8 cellular contexts compared by ENCODE assay signal in the genomic region with DNA sequence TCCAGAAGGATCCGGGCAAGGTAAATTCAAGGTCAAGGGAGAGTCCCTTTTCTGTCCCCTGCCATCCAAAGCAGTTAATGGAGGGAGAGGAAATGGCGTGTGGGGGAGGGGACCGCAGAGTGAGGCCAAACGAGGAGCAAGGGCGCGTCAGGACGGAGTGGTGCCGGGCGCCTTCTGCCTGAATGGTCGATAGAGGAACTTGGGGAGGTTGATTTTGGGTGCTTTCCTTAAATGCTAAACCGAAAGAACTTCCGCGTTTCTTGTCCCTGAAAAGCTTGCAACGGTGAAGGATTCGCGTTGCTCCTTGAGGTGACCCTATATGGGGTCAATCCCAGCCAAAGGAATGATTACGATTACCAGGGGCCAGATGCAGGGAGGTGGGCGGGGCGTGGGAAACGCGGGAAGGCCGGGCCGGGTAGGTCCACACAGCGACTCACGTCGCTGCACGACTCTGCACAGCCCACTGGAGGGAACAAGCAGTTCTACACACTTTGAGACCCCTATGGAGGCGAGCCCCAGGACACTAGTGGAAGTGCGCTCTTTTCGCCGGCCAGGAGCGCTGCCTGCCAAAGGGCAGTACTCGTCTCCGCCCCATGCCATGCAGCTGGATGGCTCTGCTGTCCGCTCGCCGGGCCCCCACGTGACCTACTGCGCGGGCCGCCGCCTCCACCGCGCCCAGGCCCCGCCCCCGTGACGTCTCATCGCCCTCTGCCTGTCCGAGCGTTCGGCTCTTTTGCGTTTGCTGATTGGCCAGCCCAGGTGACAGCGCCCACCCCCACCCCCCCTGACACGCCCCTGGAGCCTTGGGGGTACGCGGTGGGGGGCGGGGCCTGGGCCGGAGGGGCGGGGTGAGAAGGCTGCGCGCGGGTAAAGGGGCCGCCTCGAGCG. TPM values are rescaled to one million over a fixed set of nuclear protein-coding genes. Genes with fewer than 3 reads are reported as not detected.
DNase-seq lines count a peak whose midpoint lies in the region; ATAC-seq, FAIRE-seq and TF ChIP-seq lines count a peak whose summit lies in the region.

No MANE protein-coding gene starts in this region.

- intact Hi-C loops in activated T-helper 1 cell treated with anti-CD3 and anti-CD28 coated beads, Interleukin-12 subunit alpha, Interleukin-12 subunit beta, Interleukin-2, Interleukin-4 antibody, amounts not matched to agents 30 ng/mL and 10 ng/mL and 1 ng/mL, durations not matched to agents 14 hours and 24 hours and 36 hours (cut with micrococcal nuclease), result loop anchor here (1.0 to 10.0 kb wide), 3 partner anchors 75 to 442 kb away; partner anchors contain the start of gene TASL

- peaks cover 25% of the 10 kb centered on the region for H3K79me2 ChIP-seq in DOHH2 (ENCODE audit: control insufficient read depth, low read length)
- H3K79me2 ChIP-seq in GM23248 (ENCODE audit: insufficient read depth), result peaks cover 7% of the 10 kb centered on the region

- H3K27me3 ChIP-seq in DOHH2 (ENCODE audit: control insufficient read depth, low read length) (no peaks in the 10 kb centered on the region), GM23248 (replicated peaks; ENCODE audit: insufficient read depth) (no peaks in the 10 kb centered on the region)

- H3K4me3 ChIP-seq in DOHH2 (ENCODE audit: low read length), result peak overlapping the region; percentile 77
- H3K4me3 ChIP-seq in GM23248, result peak overlapping the region; percentile 84
- peak overlapping the region; percentile 62 for H3K4me3 ChIP-seq in fibroblast of mammary gland (ENCODE audit: control insufficient read depth, low read depth, low read length)

- TF ChIP-seq CTCF in DOHH2 (IDR thresholded peaks at IDR 0.05; ENCODE audit: low read depth, low read length, poor library complexity, severe bottlenecking), result no peak
- TF ChIP-seq CTCF in fibroblast of mammary gland (conservative IDR thresholded peaks at IDR 0.05; ENCODE audit: control insufficient read depth, insufficient read depth, low read depth, low read length), result no peak

- ATAC-seq in naive thymus-derived CD8-positive, alpha-beta T cell, result peak; percentile 89 to 91
- ATAC-seq in stimulated activated memory B cell treated with anti-CD40 and anti-IgM and Interleukin-4, amounts not matched to agents 10 μg/mL and 1 μg/mL and 100 μg/mL, for 72 hours, result peak; percentile 95

- 1 to 3% methylated on average over 11 to 24 of the region's 65 CpGs for WGBS in GM23248 (ENCODE audit: low coverage in 1 of 2, low lambda C conversion rate in 2 of 2, missing lambda C conversion rate in 2 of 2), 2 experiments

- H3K9me3 Mint-ChIP-seq in activated T-helper 1 cell treated with anti-CD3 and anti-CD28 coated beads, Interleukin-12 subunit alpha, Interleukin-12 subunit beta, Interleukin-2, Interleukin-4 antibody, amounts not matched to agents 30 ng/mL and 10 ng/mL and 1 ng/mL, durations not matched to agents 14 hours and 24 hours and 36 hours, result no peaks in the 10 kb centered on the region
- peaks cover 0 to 2% (median 0%) of the 10 kb centered on the region in 9 donors for H3K9me3 Mint-ChIP-seq in naive thymus-derived CD8-positive, alpha-beta T cell
- H3K9me3 Mint-ChIP-seq in stimulated activated memory B cell treated with anti-CD40 and anti-IgM and Interleukin-4, amounts not matched to agents 10 μg/mL and 1 μg/mL and 100 μg/mL, for 72 hours, result no peaks in the 10 kb centered on the region

- H3K27me3 Mint-ChIP-seq in activated T-helper 1 cell treated with anti-CD3 and anti-CD28 coated beads, Interleukin-12 subunit alpha, Interleukin-12 subunit beta, Interleukin-2, Interleukin-4 antibody, amounts not matched to agents 30 ng/mL and 10 ng/mL and 1 ng/mL, durations not matched to agents 14 hours and 24 hours and 36 hours (ENCODE audit: insufficient read depth), result no peaks in the 10 kb centered on the region
- H3K27me3 Mint-ChIP-seq in naive thymus-derived CD8-positive, alpha-beta T cell, result no peaks in the 10 kb centered on the region
- no peaks in the 10 kb centered on the region for H3K27me3 Mint-ChIP-seq in stimulated activated memory B cell treated with anti-CD40 and anti-IgM and Interleukin-4, amounts not matched to agents 10 μg/mL and 1 μg/mL and 100 μg/mL, for 72 hours

- H3K4me1 Mint-ChIP-seq in activated T-helper 1 cell treated with anti-CD3 and anti-CD28 coated beads, Interleukin-12 subunit alpha, Interleukin-12 subunit beta, Interleukin-2, Interleukin-4 antibody, amounts not matched to agents 30 ng/mL and 10 ng/mL and 1 ng/mL, durations not matched to agents 14 hours and 24 hours and 36 hours (ENCODE audit: low read depth), result peaks cover 49% of the 10 kb centered on the region
- peaks cover 3 to 40% (median 14%) of the 10 kb centered on the region in 4 donors for H3K4me1 Mint-ChIP-seq in naive thymus-derived CD8-positive, alpha-beta T cell
- H3K4me1 Mint-ChIP-seq in stimulated activated memory B cell treated with anti-CD40 and anti-IgM and Interleukin-4, amounts not matched to agents 10 μg/mL and 1 μg/mL and 100 μg/mL, for 72 hours, result peaks cover 29% of the 10 kb centered on the region

- H3K4me1 ChIP-seq in DOHH2 (ENCODE audit: control insufficient read depth, low read length) (peaks cover 35% of the 10 kb centered on the region), GM23248 (ENCODE audit: insufficient read depth) (peaks cover 20% of the 10 kb centered on the region)

- peak overlapping the region; percentile 97 for H3K27ac Mint-ChIP-seq in activated T-helper 1 cell treated with anti-CD3 and anti-CD28 coated beads, Interleukin-12 subunit alpha, Interleukin-12 subunit beta, Interleukin-2, Interleukin-4 antibody, amounts not matched to agents 30 ng/mL and 10 ng/mL and 1 ng/mL, durations not matched to agents 14 hours and 24 hours and 36 hours
- H3K27ac Mint-ChIP-seq in naive thymus-derived CD8-positive, alpha-beta T cell, result peak overlapping the region; percentile 80 to 96 (median 94)
- peak overlapping the region; percentile 89 for H3K27ac Mint-ChIP-seq in stimulated activated memory B cell treated with anti-CD40 and anti-IgM and Interleukin-4, amounts not matched to agents 10 μg/mL and 1 μg/mL and 100 μg/mL, for 72 hours

- H4K20me1 ChIP-seq in DOHH2 (ENCODE audit: control insufficient read depth, insufficient read depth, low read depth, low read length) (no peaks in the 10 kb centered on the region), GM23248 (ENCODE audit: insufficient read depth) (no peaks in the 10 kb centered on the region)

- H3K4me2 ChIP-seq in DOHH2 (ENCODE audit: low read length) (peak overlapping the region; percentile 89), GM23248 (ENCODE audit: unreplicated experiment) (peak overlapping the region; percentile 75)

- H3K9me2 ChIP-seq in DOHH2 (replicated peaks; ENCODE audit: control insufficient read depth, low read length), result no peaks in the 10 kb centered on the region
- no peaks in the 10 kb centered on the region for H3K9me2 ChIP-seq in GM23248 (ENCODE audit: insufficient read depth)

- FAIRE-seq in RCC 7860 (lab: Jason Lieb, UNC), result no peak

- no peaks in the 10 kb centered on the region for H3F3A ChIP-seq in DOHH2 (ENCODE audit: control insufficient read depth, insufficient read depth)
- 0 out of 2 replicates have a peak, but pooled peaks cover 7% of the 10 kb centered on the region for H3F3A ChIP-seq in GM23248 (ENCODE audit: insufficient read depth)

- H3K27ac ChIP-seq in DOHH2 (ENCODE audit: low read depth, low read length) (peak overlapping the region; percentile 51), GM23248 (peak overlapping the region; percentile 78), KOPT-K1 (ENCODE audit: low read depth, low read length, poor library complexity, severe bottlenecking) (peak overlapping the region; percentile 88)

- in situ Hi-C loops in GM23248 (cut with MboI), result no loop called here

- H2AFZ ChIP-seq in GM23248, result peak overlapping the region; percentile 94

- H3K36me3 Mint-ChIP-seq in activated T-helper 1 cell treated with anti-CD3 and anti-CD28 coated beads, Interleukin-12 subunit alpha, Interleukin-12 subunit beta, Interleukin-2, Interleukin-4 antibody, amounts not matched to agents 30 ng/mL and 10 ng/mL and 1 ng/mL, durations not matched to agents 14 hours and 24 hours and 36 hours (ENCODE audit: low read depth), result peaks cover 10% of the 10 kb centered on the region
- no peaks in the 10 kb centered on the region for H3K36me3 Mint-ChIP-seq in naive thymus-derived CD8-positive, alpha-beta T cell
- no peaks in the 10 kb centered on the region for H3K36me3 Mint-ChIP-seq in stimulated activated memory B cell treated with anti-CD40 and anti-IgM and Interleukin-4, amounts not matched to agents 10 μg/mL and 1 μg/mL and 100 μg/mL, for 72 hours

- POLR2A ChIA-PET in naive thymus-derived CD8-positive, alpha-beta T cell (lab: Charles Lee), result interaction anchor here (0.9 kb wide), 1 partner anchor 14 kb away, joined by 4 read pairs; no protein-coding TSS in a partner anchor

- no peaks in the 10 kb centered on the region for H3K9me3 ChIP-seq in DOHH2 (ENCODE audit: control insufficient read depth, insufficient read depth, low read length)
- H3K9me3 ChIP-seq in GM23248 (ENCODE audit: low read depth), result no peaks in the 10 kb centered on the region
- no peaks in the 10 kb centered on the region for H3K9me3 ChIP-seq in KOPT-K1 (ENCODE audit: insufficient read depth, low read length, poor library complexity, severe bottlenecking)

- H3K4me3 Mint-ChIP-seq in activated T-helper 1 cell treated with anti-CD3 and anti-CD28 coated beads, Interleukin-12 subunit alpha, Interleukin-12 subunit beta, Interleukin-2, Interleukin-4 antibody, amounts not matched to agents 30 ng/mL and 10 ng/mL and 1 ng/mL, durations not matched to agents 14 hours and 24 hours and 36 hours, result peak overlapping the region; percentile 95
- peak overlapping the region; percentile 86 to 98 (median 92) for H3K4me3 Mint-ChIP-seq in naive thymus-derived CD8-positive, alpha-beta T cell
- H3K4me3 Mint-ChIP-seq in stimulated activated memory B cell treated with anti-CD40 and anti-IgM and Interleukin-4, amounts not matched to agents 10 μg/mL and 1 μg/mL and 100 μg/mL, for 72 hours, result peak overlapping the region; percentile 89

- DNase-seq in GM23248 (peak; percentile 95), RCC 7860 (ENCODE audit: low spot score) (peak; percentile 79), fibroblast of mammary gland (ENCODE audit: low read depth) (peak; percentile 89)
- DNase-seq in activated T-helper 1 cell treated with anti-CD3 and anti-CD28 coated beads, Interleukin-12 subunit alpha, Interleukin-12 subunit beta, Interleukin-2, Interleukin-4 antibody, amounts not matched to agents 30 ng/mL and 10 ng/mL and 1 ng/mL, durations not matched to agents 14 hours and 24 hours and 36 hours (ENCODE audit: low spot score), result peak; percentile 89
- DNase-seq in naive thymus-derived CD8-positive, alpha-beta T cell, result peak; percentile 82 to 95 (median 86)

- H3K9ac ChIP-seq in GM23248, result peak overlapping the region; percentile 97

- H3K36me3 ChIP-seq in DOHH2 (ENCODE audit: control insufficient read depth, low read length) (no peaks in the 10 kb centered on the region), GM23248 (ENCODE audit: low read depth) (no peaks in the 10 kb centered on the region), KOPT-K1 (ENCODE audit: insufficient read depth, low read length) (no peaks in the 10 kb centered on the region)

RNA-seq across cellular contexts. Expression of gene GK, which starts 0.5 kb away (rescaled TPM):
- total RNA-seq in GM23248 (2014; rRNA removed; shearing (Covaris generic)), result 10.4 and 11.8 TPM in 2 replicates
- polyA plus RNA-seq in GM23248 (2016; fragmentation: Nextera tagmentation; extraction: Ambion mirVana), result 15.2 and 16.9 TPM in 2 replicates
- total RNA-seq in activated T-helper 1 cell treated with anti-CD3 and anti-CD28 coated beads, Interleukin-12 subunit alpha, Interleukin-12 subunit beta, Interleukin-2, Interleukin-4 antibody, amounts not matched to agents 30 ng/mL and 10 ng/mL and 1 ng/mL, durations not matched to agents 14 hours and 24 hours and 36 hours, result 71.1 and 77.5 TPM in 2 replicates
- 1 to 10 TPM; 3.6 to 4.5 TPM for total RNA-seq in naive thymus-derived CD8-positive, alpha-beta T cell
- 1 to 10 TPM; 2.0 to 3.4 (median 3.3) TPM for polyA plus RNA-seq in naive thymus-derived CD8-positive, alpha-beta T cell

Comparison
In these comparisons a context has a peak if more than half of its experiments do, and no peak if none do; other contexts are left out.
1. Peak in every context shown above with its lines: DNase-seq, ATAC-seq, H3K4me3 ChIP-seq and H3K27ac ChIP-seq.